ENCODE assay signal across 8 cellular contexts in genomic region chr19:44808463-44809371, GRCh38. TPM values are rescaled to one million over a fixed set of nuclear protein-coding genes. Genes with fewer than 3 reads are reported as not detected.
DNase-seq lines count a peak whose midpoint lies in the region; ATAC-seq and TF ChIP-seq lines count a peak whose summit lies in the region.

A gene with protein sequence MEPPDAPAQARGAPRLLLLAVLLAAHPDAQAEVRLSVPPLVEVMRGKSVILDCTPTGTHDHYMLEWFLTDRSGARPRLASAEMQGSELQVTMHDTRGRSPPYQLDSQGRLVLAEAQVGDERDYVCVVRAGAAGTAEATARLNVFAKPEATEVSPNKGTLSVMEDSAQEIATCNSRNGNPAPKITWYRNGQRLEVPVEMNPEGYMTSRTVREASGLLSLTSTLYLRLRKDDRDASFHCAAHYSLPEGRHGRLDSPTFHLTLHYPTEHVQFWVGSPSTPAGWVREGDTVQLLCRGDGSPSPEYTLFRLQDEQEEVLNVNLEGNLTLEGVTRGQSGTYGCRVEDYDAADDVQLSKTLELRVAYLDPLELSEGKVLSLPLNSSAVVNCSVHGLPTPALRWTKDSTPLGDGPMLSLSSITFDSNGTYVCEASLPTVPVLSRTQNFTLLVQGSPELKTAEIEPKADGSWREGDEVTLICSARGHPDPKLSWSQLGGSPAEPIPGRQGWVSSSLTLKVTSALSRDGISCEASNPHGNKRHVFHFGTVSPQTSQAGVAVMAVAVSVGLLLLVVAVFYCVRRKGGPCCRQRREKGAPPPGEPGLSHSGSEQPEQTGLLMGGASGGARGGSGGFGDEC (plus strand): TSS chr19:44809103. CDS start chr19:44809125, 22 bp downstream.

- H3K4me1 ChIP-seq in esophagus muscularis mucosa (peaks cover 27 to 42% (median 37%) of the 10 kb centered on the region in 4 donors), transverse colon (peaks cover 15 to 26% (median 22%) of the 10 kb centered on the region in 4 donors)

- in situ Hi-C loops in transverse colon (cut with MboI; ENCODE audit: low pct_ligation_motif_present in 1 of 4, low pct_unique_long_range_greater_than_20kb in 1 of 4, low sequenced_read_pairs in 3 of 4) = no loop called here

- H3K4me3 ChIP-seq in esophagus muscularis mucosa = peak within 1 kb of the TSS; percentile 59 to 73 (median 63)
- H3K4me3 ChIP-seq in transverse colon = peak within 1 kb of the TSS; percentile 17 to 58 (median 39)

- peak within 1 kb of the TSS; percentile 58 to 82 (median 74) for H3K27ac ChIP-seq in esophagus muscularis mucosa (replicated peaks in 1 of 4)
- peak within 1 kb of the TSS; percentile 39 to 64 (median 50) for H3K27ac ChIP-seq in transverse colon

- WGBS in esophagus muscularis mucosa = 5% methylated on average over 8 of the region's 59 CpGs
- WGBS in transverse colon (ENCODE audit: low coverage in 1 of 2), 2 donors = 3% methylated on average over 42 of the region's 59 CpGs; no CpG with 5 or more reads in 1 of the 2 donors

- H3K27me3 ChIP-seq in esophagus muscularis mucosa (no peaks in the 10 kb centered on the region), transverse colon (peaks cover 3% of the 10 kb centered on the region)

- no peaks in the 10 kb centered on the region for H3K27me3 Mint-ChIP-seq in mesothelial cell of epicardium (ENCODE audit: low read depth)

- H3K9me3 ChIP-seq in esophagus muscularis mucosa (no peaks in the 10 kb centered on the region), transverse colon (no peaks in the 10 kb centered on the region)

- H3K9me3 Mint-ChIP-seq in mesothelial cell of epicardium = no peaks in the 10 kb centered on the region

- no peak for ATAC-seq in HG03442 (IDR thresholded peaks at IDR 0.05; ENCODE audit: unreplicated experiment)

- intact Hi-C loops in esophagus muscularis mucosa (cut with DNase I) = no loop called here
- intact Hi-C loops in transverse colon (cut with DNase I; ENCODE audit: low total_unique reads) = no loop called here

- peaks cover 0 to 25% (median 15%) of the 10 kb centered on the region in 4 donors for H3K36me3 ChIP-seq in esophagus muscularis mucosa
- H3K36me3 ChIP-seq in transverse colon = no peaks in the 10 kb centered on the region

- TF ChIP-seq CTCF in esophagus muscularis mucosa (IDR thresholded peaks at IDR 0.05) (no peak), mesothelial cell of epicardium (IDR thresholded peaks at IDR 0.05; ENCODE audit: unreplicated experiment) (no peak), transverse colon (IDR thresholded peaks at IDR 0.05) (no peak)

- TF ChIP-seq POLR2A in esophagus muscularis mucosa (IDR thresholded peaks at IDR 0.05; ENCODE audit: low read depth) (no peak), transverse colon (IDR thresholded peaks at IDR 0.05) (no peak)

- TF ChIP-seq EP300 in esophagus muscularis mucosa (IDR thresholded peaks at IDR 0.05) = no peak
- no peak for TF ChIP-seq EP300 in transverse colon (IDR thresholded peaks at IDR 0.05; ENCODE audit: low read depth)

- peaks cover 7% of the 10 kb centered on the region for H3K36me3 Mint-ChIP-seq in mesothelial cell of epicardium

- peaks cover 41% of the 10 kb centered on the region for H3K4me1 Mint-ChIP-seq in mesothelial cell of epicardium

- peak within 1 kb of the TSS; percentile 80 for H3K4me3 Mint-ChIP-seq in mesothelial cell of epicardium

- DNase-seq in NCI-H82 (lab: John Stamatoyannopoulos, UW) (peak; percentile 57), NCI-H82 treated with DMSO at 0.1 percent for 48 hours (lab: John Stamatoyannopoulos, UW; ENCODE audit: unreplicated experiment) (no peak), SW480 (ENCODE audit: low spot score) (peak; percentile 41), esophagus muscularis mucosa (ENCODE audit: extremely low spot score) (no peak), mesothelial cell of epicardium (ENCODE audit: low spot score in 2 of 2, unreplicated experiment in 2 of 2) (peak; percentile 65 to 77), transverse colon (peak; percentile 70)
- DNase-seq in activated CD8-positive, alpha-beta memory T cell treated with anti-CD3 and anti-CD28 coated beads, Interleukin-2, amount 50 U/mL, for 4 hours = no peak

- H3K27ac Mint-ChIP-seq in mesothelial cell of epicardium = peak within 1 kb of the TSS; percentile 89

RNA-seq across cellular contexts. Expression of the gene that starts here (rescaled TPM):
- total RNA-seq in esophagus muscularis mucosa (10 to 100 TPM; 32.4 to 76.5 (median 56.6) TPM), mesothelial cell of epicardium (346 to 378 TPM (median 355 TPM) in 3 replicates), transverse colon (10 to 100 TPM in 3 of 4 donors, 1 to 10 TPM in 1; 7.9 to 95.1 (median 23.1) TPM)

Comparison
In these comparisons a context has a peak if more than half of its experiments do, and no peak if none do; other contexts are left out.
1. DNase-seq: peak in NCI-H82 (single experiment), SW480 (single experiment), mesothelial cell of epicardium (2 of 2) and transverse colon (single experiment); none in NCI-H82 treated with DMSO at 0.1 percent for 48 hours (single experiment), esophagus muscularis mucosa (single experiment) and activated CD8-positive, alpha-beta memory T cell treated with anti-CD3 and anti-CD28 coated beads, Interleukin-2, amount 50 U/mL, for 4 hours (single experiment).